Comparison of ENCODE assay signal across 8 cellular contexts in genomic region chr7:73647725-73648592, GRCh38. TPM values are rescaled to one million over a fixed set of nuclear protein-coding genes. Genes with fewer than 3 reads are reported as not detected.
A peak's percentile ranks its signal among the peaks of the same experiment; 100 is the strongest.
DNase-seq lines count a peak whose midpoint lies in the region; ATAC-seq and TF ChIP-seq lines count a peak whose summit lies in the region.

No MANE protein-coding gene starts in this region.

- TF ChIP-seq EP300 in tibial nerve (IDR thresholded peaks at IDR 0.05): no peak

- DNase-seq in GM23338 (ENCODE audit: low spot score) (peak; percentile 62), OCI-LY7 (ENCODE audit: low spot score) (no peak), MCF 10A (ENCODE audit: unreplicated experiment) (no peak), right lobe of liver (peak; percentile 87 to 95 (median 94)), tibial nerve (ENCODE audit: low spot score in 2 of 2) (no peak), NCI-H2029 treated with DMSO at 0.1 percent for 48 hours (lab: John Stamatoyannopoulos, UW) (no peak), NCI-H1048 (lab: John Stamatoyannopoulos, UW) (no peak)

- TF ChIP-seq CTCF in GM23338 (conservative IDR thresholded peaks at IDR 0.05; ENCODE audit: low read depth in 2 of 2) (no peak; a peak in 1 of 4 replicates), OCI-LY7 (conservative IDR thresholded peaks at IDR 0.05; ENCODE audit: low read length) (no peak), MCF 10A (IDR thresholded peaks at IDR 0.05; ENCODE audit: unreplicated experiment) (no peak), right lobe of liver (IDR thresholded peaks at IDR 0.05) (peak; percentile 11 to 67 (median 28)), tibial nerve (IDR thresholded peaks at IDR 0.05) (peak in 1 of 5 experiments; percentile 15)

- CTCF ChIA-PET in OCI-LY7 (lab: Charles Lee; ENCODE audit: unreplicated experiment): no interaction called here
- CTCF ChIA-PET in MCF 10A (lab: Yijun Ruan, JAX): no interaction called here

- H3K27ac ChIP-seq in GM23338 (ENCODE audit: low read depth) (no peak overlapping the region), OCI-LY7 (ENCODE audit: low read depth, low read length, poor library complexity, severe bottlenecking) (no peak overlapping the region), right lobe of liver (peak overlapping the region in 1 of 3 donors; percentile 57), tibial nerve (no peak overlapping the region)

- peak overlapping the region; percentile 86 for H3K4me2 ChIP-seq in GM23338
- peak overlapping the region; percentile 41; the same call in 1 of the 2 replicates for H3K4me2 ChIP-seq in OCI-LY7 (ENCODE audit: low read length)

- H3K27ac Mint-ChIP-seq in GM23338: no peak overlapping the region
- peak overlapping the region; percentile 22 for H3K27ac Mint-ChIP-seq in MCF 10A (ENCODE audit: low read depth, unreplicated experiment)

- POLR2A ChIA-PET in OCI-LY7 (lab: Charles Lee) (no interaction called here), MCF 10A (lab: Yijun Ruan, JAX) (no interaction called here)

- H3K4me1 Mint-ChIP-seq in GM23338: peaks cover 9% of the 10 kb centered on the region
- peaks cover 16% of the 10 kb centered on the region for H3K4me1 Mint-ChIP-seq in MCF 10A (ENCODE audit: insufficient read depth, unreplicated experiment)

- peaks cover 38% of the 10 kb centered on the region for H3K27me3 Mint-ChIP-seq in GM23338 (ENCODE audit: insufficient read depth, low read depth, poor library complexity)
- peaks cover 35% of the 10 kb centered on the region for H3K27me3 Mint-ChIP-seq in MCF 10A (ENCODE audit: insufficient read depth, unreplicated experiment)

- H4K20me1 ChIP-seq in GM23338 (replicated peaks; ENCODE audit: insufficient read depth) (no peaks in the 10 kb centered on the region), OCI-LY7 (ENCODE audit: insufficient read depth, low read length) (no peaks in the 10 kb centered on the region)

- no peaks in the 10 kb centered on the region for H3K9me3 ChIP-seq in OCI-LY7 (ENCODE audit: low read length)
- no peaks in the 10 kb centered on the region for H3K9me3 ChIP-seq in right lobe of liver
- H3K9me3 ChIP-seq in tibial nerve: no peaks in the 10 kb centered on the region

- H2AFZ ChIP-seq in GM23338 (peak overlapping the region; percentile 95), OCI-LY7 (ENCODE audit: low read length) (no peak overlapping the region)

- no TSS peak for BruUV-seq in OCI-LY7 (replicated peaks; lab: Mats Ljungman, UMichigan)
- BruUV-seq in MCF 10A (replicated peaks; lab: Mats Ljungman, UMichigan): no TSS peak

- ATAC-seq in GM23338 (peak; percentile 77), right lobe of liver (peak; percentile 77 to 94 (median 86)), GM18909 (IDR thresholded peaks at IDR 0.05; ENCODE audit: poor library complexity, unreplicated experiment) (no peak)

- H3K4me3 ChIP-seq in GM23338 (peak overlapping the region; percentile 76), OCI-LY7 (ENCODE audit: low read depth, low read length, poor library complexity, severe bottlenecking) (no peak overlapping the region), right lobe of liver (peak overlapping the region; percentile 23 to 55 (median 54)), tibial nerve (peak overlapping the region in 3 of 4 donors; percentile 18 to 50 (median 42))

- no peaks in the 10 kb centered on the region for H3F3A ChIP-seq in GM23338 (replicated peaks; ENCODE audit: low read depth)

- intact Hi-C loops in OCI-LY7 (cut with micrococcal nuclease; ENCODE audit: unreplicated experiment) (no loop called here), MCF 10A (cut with micrococcal nuclease) (no loop called here), right lobe of liver (cut with DNase I) (no loop called here)

- no peaks in the 10 kb centered on the region for H3K79me2 ChIP-seq in GM23338 (replicated peaks; ENCODE audit: insufficient read depth)
- no peaks in the 10 kb centered on the region for H3K79me2 ChIP-seq in OCI-LY7 (ENCODE audit: insufficient read depth, low read depth, low read length)

- H3K4me1 ChIP-seq in GM23338 (ENCODE audit: insufficient read depth): peaks cover 11% of the 10 kb centered on the region; the same call in 1 of the 2 replicates
- H3K4me1 ChIP-seq in OCI-LY7 (ENCODE audit: insufficient read depth, low read length, poor library complexity, severe bottlenecking): no peaks in the 10 kb centered on the region
- H3K4me1 ChIP-seq in right lobe of liver: peaks cover 0 to 9% (median 3%) of the 10 kb centered on the region in 4 donors
- H3K4me1 ChIP-seq in tibial nerve: peaks cover 0 to 12% (median 3%) of the 10 kb centered on the region in 4 donors

- TF ChIP-seq POLR2A in right lobe of liver (IDR thresholded peaks at IDR 0.05) (peak; percentile 74), tibial nerve (IDR thresholded peaks at IDR 0.05) (no peak)

- 0% methylated on average over 12 of the region's 62 CpGs for WGBS in right lobe of liver (ENCODE audit: insufficient coverage, low coverage, low lambda C conversion rate, missing lambda C conversion rate)
- 1 to 2% methylated on average over 12 to 41 of the region's 62 CpGs for WGBS in tibial nerve, 2 donors

- H3K9me2 ChIP-seq in GM23338 (ENCODE audit: insufficient read depth) (no peaks in the 10 kb centered on the region), OCI-LY7 (ENCODE audit: insufficient read depth, low read length) (no peaks in the 10 kb centered on the region)

- H3K4me3 Mint-ChIP-seq in GM23338 (peak overlapping the region; percentile 76), MCF 10A (ENCODE audit: unreplicated experiment) (peak overlapping the region; percentile 46)

- H3K36me3 ChIP-seq in GM23338 (ENCODE audit: insufficient read depth): no peaks in the 10 kb centered on the region
- no peaks in the 10 kb centered on the region for H3K36me3 ChIP-seq in OCI-LY7 (ENCODE audit: insufficient read depth, low read length)
- H3K36me3 ChIP-seq in right lobe of liver: no peaks in the 10 kb centered on the region
- H3K36me3 ChIP-seq in tibial nerve: no peaks in the 10 kb centered on the region

- H3K36me3 Mint-ChIP-seq in GM23338 (ENCODE audit: low read depth): no peaks in the 10 kb centered on the region; the same call in 2 of the 3 replicates
- no peaks in the 10 kb centered on the region for H3K36me3 Mint-ChIP-seq in MCF 10A (ENCODE audit: insufficient read depth, unreplicated experiment)

- H3K27me3 ChIP-seq in GM23338 (ENCODE audit: insufficient read depth) (peaks cover 42% of the 10 kb centered on the region), right lobe of liver (no peaks in the 10 kb centered on the region), tibial nerve (peaks cover 0 to 86% of the 10 kb centered on the region in 2 donors)

- no peaks in the 10 kb centered on the region for H3K9me3 Mint-ChIP-seq in GM23338
- H3K9me3 Mint-ChIP-seq in MCF 10A (ENCODE audit: unreplicated experiment): no peaks in the 10 kb centered on the region

TF ChIP-seq in GM23338, 12 proteins besides CTCF, POLR2A, EP300 and RAD21:
- TF ChIP-seq NANOG (IDR thresholded peaks at IDR 0.05; ENCODE audit: borderline replicate concordance): no peak
- TF ChIP-seq EZH2 (IDR thresholded peaks at IDR 0.05; ENCODE audit: low read depth, unreplicated experiment): peak; percentile 5
- TF ChIP-seq EZH2phosphoT487 (IDR thresholded peaks at IDR 0.05; ENCODE audit: unreplicated experiment): no peak

RNA-seq across cellular contexts. Expression of gene VPS37D, which starts 19.7 kb away (rescaled TPM):
- total RNA-seq in GM23338 (2014; rRNA removed; shearing (Covaris generic)): 5.6 and 7.0 TPM in 2 replicates
- polyA plus RNA-seq in GM23338 (2016; fragmentation: Nextera tagmentation; extraction: Ambion mirVana): 1.8 and 2.2 TPM in 2 replicates
- total RNA-seq in OCI-LY7 (2014; rRNA removed; shearing (Covaris generic)): 2.4 and 5.3 TPM in 2 replicates
- total RNA-seq in OCI-LY7 (2022): 5.2 and 5.3 TPM in 2 replicates
- total RNA-seq in MCF 10A (2022): 0.44 and 1.3 TPM in 2 replicates
- 1 to 10 TPM; 1.2 to 3.0 (median 2.2) TPM for total RNA-seq in right lobe of liver
- 1 to 10 TPM; 1.1 to 4.2 (median 3.4) TPM for total RNA-seq in tibial nerve

RNA-seq across cellular contexts. Expression of gene MLXIPL, which starts 23.6 kb away (rescaled TPM):
- 8.6 and 25.7 TPM in 2 replicates for total RNA-seq in GM23338 (2014; rRNA removed; shearing (Covaris generic))
- 13.1 and 13.7 TPM in 2 replicates for polyA plus RNA-seq in GM23338 (2016; fragmentation: Nextera tagmentation; extraction: Ambion mirVana)
- total RNA-seq in OCI-LY7 (2014; rRNA removed; shearing (Covaris generic)): not detected in 2 replicates
- total RNA-seq in OCI-LY7 (2022) (not detected in 2 replicates), MCF 10A (2022) (1.5 TPM in 1 of 2 replicates, not detected in the other), right lobe of liver (100 to 1,000 TPM in 5 of 6 experiments, 10 to 100 TPM in 1; 53.5 to 552 (median 225) TPM), tibial nerve (10 to 100 TPM; 16.2 to 83.5 (median 59.6) TPM)

RNA-seq across cellular contexts. Expression of gene DNAJC30, which starts 35.3 kb away (rescaled TPM):
- 1.3 and 2.8 TPM in 2 replicates for total RNA-seq in GM23338 (2014; rRNA removed; shearing (Covaris generic))
- polyA plus RNA-seq in GM23338 (2016; fragmentation: Nextera tagmentation; extraction: Ambion mirVana): 5.2 and 5.6 TPM in 2 replicates
- total RNA-seq in OCI-LY7 (2014; rRNA removed; shearing (Covaris generic)): 4.0 and 5.9 TPM in 2 replicates
- 11.8 and 13.7 TPM in 2 replicates for total RNA-seq in OCI-LY7 (2022)
- 11.0 and 11.4 TPM in 2 replicates for total RNA-seq in MCF 10A (2022)
- total RNA-seq in right lobe of liver: 1 to 10 TPM; 5.4 to 8.8 (median 7.0) TPM
- 1 to 10 TPM; 2.7 to 8.4 (median 6.3) TPM for total RNA-seq in tibial nerve

RNA-seq across cellular contexts. Expression of gene BUD23, which starts 35.4 kb away (rescaled TPM):
- 57.2 and 62.1 TPM in 2 replicates for total RNA-seq in GM23338 (2014; rRNA removed; shearing (Covaris generic))
- polyA plus RNA-seq in GM23338 (2016; fragmentation: Nextera tagmentation; extraction: Ambion mirVana): 117 and 129 TPM in 2 replicates
- 58.1 and 65.0 TPM in 2 replicates for total RNA-seq in OCI-LY7 (2014; rRNA removed; shearing (Covaris generic))
- total RNA-seq in OCI-LY7 (2022) (75.8 and 91.1 TPM in 2 replicates), MCF 10A (2022) (71.5 and 81.9 TPM in 2 replicates), right lobe of liver (10 to 100 TPM; 24.1 to 35.0 (median 29.2) TPM), tibial nerve (10 to 100 TPM; 22.5 to 50.6 (median 39.3) TPM)

Comparison
In these comparisons a context has a peak if more than half of its experiments do, and no peak if none do; other contexts are left out.
1. DNase-seq: peak in GM23338 (single experiment) and right lobe of liver (3 of 3); none in OCI-LY7 (single experiment), MCF 10A (single experiment), tibial nerve (0 of 2), NCI-H2029 treated with DMSO at 0.1 percent for 48 hours (single experiment) and NCI-H1048 (single experiment).
2. CTCF ChIP-seq: peak in right lobe of liver (4 of 4); none in GM23338 (0 of 2), OCI-LY7 (single experiment) and MCF 10A (single experiment).